Comparison of ENCODE assay signal across 9 cellular contexts in genomic region chr20:45322952-45323383, GRCh38. TPM values are rescaled to one million over a fixed set of nuclear protein-coding genes. Genes with fewer than 3 reads are reported as not detected.
DNase-seq lines count a peak whose midpoint lies in the region; ATAC-seq lines count a peak whose summit lies in the region.
"Had no signal": no experiment of that assay in that cellular context is flagged by ENCODE, and none has a peak within 500 bp of the region (broad histone marks: within the 10 kb centered on the region; RNA-seq: fewer than 3 reads in every experiment).

No MANE protein-coding gene starts in this region.

- no peak overlapping the region for H3K27ac Mint-ChIP-seq in T-helper 17 cell
- H3K27ac Mint-ChIP-seq: activated naive CD8-positive, alpha-beta T cell had no signal

- in situ Hi-C loops in ACHN (cut with HindIII; ENCODE audit: low pct_ligation_motif_present, low pct_unique_long_range_greater_than_20kb, low sequenced_read_pairs) = no loop called here

- no peaks in the 10 kb centered on the region for H3K36me3 Mint-ChIP-seq in T-helper 17 cell (ENCODE audit: low read depth)
- H3K36me3 Mint-ChIP-seq: activated naive CD8-positive, alpha-beta T cell had no signal

- no peaks in the 10 kb centered on the region for H3K27me3 Mint-ChIP-seq in T-helper 17 cell
- H3K27me3 Mint-ChIP-seq: activated naive CD8-positive, alpha-beta T cell had no signal

- H3K9me3 ChIP-seq in T-helper 17 cell (ENCODE audit: control insufficient read depth, low read length, poor library complexity, severe bottlenecking) = no peaks in the 10 kb centered on the region

- H3K27me3 ChIP-seq in H7 (ENCODE audit: control insufficient read depth, insufficient read depth, low read length) = no peaks in the 10 kb centered on the region

- ATAC-seq in HG03378 (IDR thresholded peaks at IDR 0.05; ENCODE audit: unreplicated experiment) (no peak), T-helper 17 cell (no peak)

- H3K4me1 Mint-ChIP-seq in T-helper 17 cell = peaks cover 14% of the 10 kb centered on the region

- peak; percentile 24 for DNase-seq in ACHN
- peak; percentile 67 for DNase-seq in H7
- DNase-seq in RPMI8226 = peak; percentile 76
- peak; percentile 62 for DNase-seq in fibroblast of peridontal ligament (ENCODE audit: extremely low read depth)
- DNase-seq in renal cortical epithelial cell (ENCODE audit: low read depth) = peak; percentile 58
- DNase-seq in T-helper 17 cell = no peak
- DNase-seq in GM03348 (ENCODE audit: low spot score) = no peak

- no peaks in the 10 kb centered on the region; the same call in none of the 2 replicates for H3K36me3 ChIP-seq in H7 (replicated peaks; ENCODE audit: control insufficient read depth, insufficient read depth, low read length)

- H3K4me3 ChIP-seq in H7 (ENCODE audit: insufficient read depth, low read depth, low read length) = no peak overlapping the region

- H3K4me3 Mint-ChIP-seq in T-helper 17 cell = no peak overlapping the region
- H3K4me3 Mint-ChIP-seq: activated naive CD8-positive, alpha-beta T cell had no signal

RNA-seq across cellular contexts. Expression of gene MATN4, which starts 14.9 kb away (rescaled TPM):
- 0.14 and 0.67 TPM in 2 replicates for total RNA-seq in H7 (2014; rRNA removed; shearing (Covaris generic))
- not detected in 2 replicates for total RNA-seq in renal cortical epithelial cell
- not detected for total RNA-seq in T-helper 17 cell

RNA-seq across cellular contexts. Expression of gene RBPJL, which starts 16.3 kb away (rescaled TPM):
- not detected in 2 replicates for total RNA-seq in H7 (2014; rRNA removed; shearing (Covaris generic))
- total RNA-seq in renal cortical epithelial cell (not detected in 2 replicates), T-helper 17 cell (not detected)

RNA-seq across cellular contexts. Expression of gene SDC4, which starts 25.3 kb away (rescaled TPM):
- 47.3 and 56.1 TPM in 2 replicates for total RNA-seq in H7 (2014; rRNA removed; shearing (Covaris generic))
- total RNA-seq in renal cortical epithelial cell = 500 and 534 TPM in 2 replicates
- 1 to 10 TPM; 2.7 to 5.3 TPM for total RNA-seq in T-helper 17 cell

RNA-seq across cellular contexts. Expression of gene SYS1, which starts 40.0 kb away (rescaled TPM):
- total RNA-seq in H7 (2014; rRNA removed; shearing (Covaris generic)) = 11.8 and 22.8 TPM in 2 replicates
- 23.6 and 41.0 TPM in 2 replicates for total RNA-seq in renal cortical epithelial cell
- total RNA-seq in T-helper 17 cell = 10 to 100 TPM; 93.3 to 99.5 TPM

RNA-seq across cellular contexts. Expression of gene TP53TG5, which starts 55.2 kb away (rescaled TPM):
- total RNA-seq in H7 (2014; rRNA removed; shearing (Covaris generic)) = not detected in 2 replicates
- not detected in 2 replicates for total RNA-seq in renal cortical epithelial cell
- total RNA-seq in T-helper 17 cell = not detected

Comparison
In these comparisons a context has a peak if more than half of its experiments do, and no peak if none do; other contexts are left out.
1. DNase-seq: peak in ACHN (single experiment), H7 (single experiment), RPMI8226 (single experiment), fibroblast of peridontal ligament (single experiment) and renal cortical epithelial cell (single experiment); none in T-helper 17 cell (0 of 3) and GM03348 (single experiment).